34 cellular contexts compared by ENCODE assay signal in genomic region chr4:15516494-15516893, GRCh38.
"Had no signal": no experiment of that assay in that cellular context is flagged by ENCODE, and none has a peak within 500 bp of the region (broad histone marks: within the 10 kb centered on the region; RNA-seq: fewer than 3 reads in every experiment).

No MANE protein-coding gene starts in this region.

- H3K9me3 ChIP-seq: MG63 had no signal

- H3K36me3 ChIP-seq: MG63 had no signal

- DNase-seq: Karpas-422, Kasumi-1, KG1, MG63, MM.1S, NCI-H1048, NCI-H1092, NCI-H1092 treated with DMSO at 0.1 percent for 48 hours, NCI-H1105, NCI-H1105 treated with DMSO at 0.1 percent for 48 hours, NCI-H1417, NCI-H1417 treated with DMSO at 0.1 percent for 48 hours, NCI-H1436, NCI-H1436 treated with DMSO at 0.1 percent for 48 hours, NCI-H146, NCI-H1694, NCI-H1694 treated with DMSO at 0.1 percent for 48 hours, NCI-H187, NCI-H187 treated with DMSO at 0.1 percent for 48 hours, NCI-H1930, NCI-H2029, NCI-H2029 treated with DMSO at 0.1 percent for 48 hours, NCI-H2081, NCI-H2081 treated with DMSO at 0.1 percent for 48 hours, NCI-H2107, NCI-H2171, NCI-H2171 treated with DMSO at 0.1 percent for 48 hours, NCI-H2227 treated with DMSO at 0.1 percent for 48 hours, NCI-H226, NCI-H345, NCI-H446, NCI-H446 treated with DMSO at 0.1 percent for 48 hours, NCI-H510A had no signal

- H3K27me3 ChIP-seq: MG63 had no signal

- H3K4me3 ChIP-seq: MG63 had no signal

- H3K27ac ChIP-seq: KMS-11 had no signal
